ENCODE assay signal across 10 cellular contexts in the genomic region with DNA sequence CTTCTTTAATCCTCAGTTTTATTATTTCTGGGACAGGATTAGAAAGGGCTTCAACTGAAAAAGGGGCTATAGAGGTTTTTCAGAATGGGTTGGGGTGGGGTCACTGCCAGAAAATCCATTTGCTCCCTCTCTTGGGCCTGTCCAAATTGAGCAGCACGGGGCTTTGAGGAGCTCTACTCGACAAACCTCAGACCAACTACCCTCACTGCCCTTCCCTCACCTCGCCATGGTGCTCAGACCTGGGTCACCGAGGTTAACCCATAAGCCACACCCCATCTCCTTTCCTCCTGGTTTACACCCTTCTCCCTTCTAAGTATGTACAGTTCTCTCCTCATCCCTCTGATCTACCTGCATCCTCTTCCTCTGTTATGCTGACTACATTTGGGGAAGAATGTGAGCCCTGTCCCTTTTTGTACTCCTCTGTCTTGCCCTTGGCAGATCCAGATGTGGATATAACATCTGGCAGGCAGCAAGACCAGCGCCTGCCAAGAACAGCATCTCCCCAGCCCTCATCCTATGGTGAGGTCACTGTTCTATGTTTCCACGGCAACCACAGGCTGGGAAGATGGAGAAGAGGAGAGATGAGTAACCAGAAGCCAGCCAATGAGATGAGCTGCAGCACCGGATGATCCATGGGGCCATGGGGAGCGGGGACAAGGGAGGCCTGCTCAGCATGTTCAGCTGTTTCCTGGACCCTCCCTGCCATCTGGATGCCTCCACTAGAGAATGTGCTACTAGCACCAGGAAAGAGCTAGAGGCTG. TPM values are rescaled to one million over a fixed set of nuclear protein-coding genes. Genes with fewer than 3 reads are reported as not detected.
DNase-seq lines count a peak whose midpoint lies in the region; ATAC-seq and TF ChIP-seq lines count a peak whose summit lies in the region.
"Had no signal": no experiment of that assay in that cellular context is flagged by ENCODE, and none has a peak within 500 bp of the region (broad histone marks: within the 10 kb centered on the region; RNA-seq: fewer than 3 reads in every experiment).

No MANE protein-coding gene starts in this region.

- no peaks in the 10 kb centered on the region for H3K9me3 Mint-ChIP-seq in immature natural killer cell

- DNase-seq in cardiac septum (ENCODE audit: low spot score) (peak; percentile 62), heart left ventricle (no peak), WERI-Rb-1 (peak; percentile 94), hippocampal formation (lab: John Stamatoyannopoulos, UW) (peak; percentile 85 to 90), upper lobe of right lung (peak; percentile 29), immature natural killer cell (no peak)

- H3K4me3 Mint-ChIP-seq in immature natural killer cell, result no peak overlapping the region

- peaks cover 0 to 39% (median 19%) of the 10 kb centered on the region in 12 donors for H3K4me1 ChIP-seq in heart left ventricle
- H3K4me1 ChIP-seq in upper lobe of right lung, result peaks cover 14% of the 10 kb centered on the region

- peak overlapping the region in 2 of 12 donors; percentile 91 to 97 for H3K27ac ChIP-seq in heart left ventricle
- peak overlapping the region; percentile 70 for H3K27ac ChIP-seq in WERI-Rb-1
- no peak overlapping the region for H3K27ac ChIP-seq in upper lobe of right lung
- H3K27ac ChIP-seq: BLaER1 treated with 17β-estradiol and CSF1 and Interleukin-3, amounts not matched to agents 10 nM and 100 nM had no signal

- TF ChIP-seq CTCF in heart left ventricle (IDR thresholded peaks at IDR 0.05) (no peak), WERI-Rb-1 (IDR thresholded peaks at IDR 0.05; ENCODE audit: low read depth, low read length) (no peak), upper lobe of right lung (IDR thresholded peaks at IDR 0.05) (no peak)

- H3K36me3 ChIP-seq in heart left ventricle (no peaks in the 10 kb centered on the region), WERI-Rb-1 (no peaks in the 10 kb centered on the region; the same call in 1 of the 2 replicates), upper lobe of right lung (no peaks in the 10 kb centered on the region)
- H3K36me3 ChIP-seq: BLaER1 treated with 17β-estradiol and CSF1 and Interleukin-3, amounts not matched to agents 10 nM and 100 nM had no signal

- 67 to 75% (median 69%) methylated on average over 8 of the region's 8 CpGs for WGBS in heart left ventricle, 4 donors

- ATAC-seq in heart left ventricle, result no peak
- ATAC-seq in upper lobe of right lung, result no peak
- no peak for ATAC-seq in HG02571 (IDR thresholded peaks at IDR 0.05; ENCODE audit: unreplicated experiment)
- ATAC-seq in GM19395 (IDR thresholded peaks at IDR 0.05; ENCODE audit: unreplicated experiment), result no peak
- ATAC-seq: HCT116 had no signal

- H3K27me3 ChIP-seq in heart left ventricle, result no peaks in the 10 kb centered on the region
- no peaks in the 10 kb centered on the region for H3K27me3 ChIP-seq in WERI-Rb-1 (ENCODE audit: insufficient read depth, low read depth, severe bottlenecking)
- H3K27me3 ChIP-seq in upper lobe of right lung, result no peaks in the 10 kb centered on the region

- intact Hi-C loops in cardiac septum (cut with DNase I), result no loop called here
- intact Hi-C loops in heart left ventricle (cut with DNase I), result no loop called here
- intact Hi-C loops in upper lobe of right lung (cut with DNase I), result no loop called here

- H3K9me3 ChIP-seq in heart left ventricle (no peaks in the 10 kb centered on the region), WERI-Rb-1 (ENCODE audit: severe bottlenecking) (no peaks in the 10 kb centered on the region), upper lobe of right lung (no peaks in the 10 kb centered on the region)
- H3K9me3 ChIP-seq: BLaER1 treated with 17β-estradiol and CSF1 and Interleukin-3, amounts not matched to agents 10 nM and 100 nM had no signal

- peaks cover 0 to 3% (median 0%) of the 10 kb centered on the region in 3 donors for H3K36me3 Mint-ChIP-seq in immature natural killer cell

- H3K4me3 ChIP-seq in heart left ventricle, result no peak overlapping the region
- no peak overlapping the region for H3K4me3 ChIP-seq in WERI-Rb-1 (ENCODE audit: low read depth, low read length)
- H3K4me3 ChIP-seq in upper lobe of right lung, result no peak overlapping the region
- H3K4me3 ChIP-seq: BLaER1 treated with 17β-estradiol and CSF1 and Interleukin-3, amounts not matched to agents 10 nM and 100 nM had no signal

- no peak overlapping the region for H3K27ac Mint-ChIP-seq in immature natural killer cell

- H3K27me3 Mint-ChIP-seq in immature natural killer cell (ENCODE audit: low read depth in 3 of 3), result peaks cover 0 to 7% (median 4%) of the 10 kb centered on the region in 3 donors

- peaks cover 18% of the 10 kb centered on the region in 2 donors for H3K4me1 Mint-ChIP-seq in immature natural killer cell

- TF ChIP-seq POLR2A in heart left ventricle (IDR thresholded peaks at IDR 0.05), result no peak

RNA-seq across cellular contexts. Expression of gene FABP3, which starts 3.7 kb away (rescaled TPM):
- 3,048 TPM for total RNA-seq in cardiac septum
- total RNA-seq in heart left ventricle, result 1,000 to 10,000 TPM; 2,591 to 6,997 (median 5,230) TPM
- over 10,000 TPM in 1 of 2 donors, 1,000 to 10,000 TPM in 1; 4,008 to 10,560 TPM for polyA plus RNA-seq in heart left ventricle
- total RNA-seq in upper lobe of right lung, result 63.6 TPM
- not detected for polyA plus RNA-seq in immature natural killer cell

RNA-seq across cellular contexts. Expression of gene SERINC2, which starts 36.5 kb away (rescaled TPM):
- total RNA-seq in cardiac septum, result 2.8 TPM
- 1 to 10 TPM in 8 of 9 donors, under 1 TPM in 1; 0.94 to 8.5 (median 2.2) TPM for total RNA-seq in heart left ventricle
- 1 to 10 TPM; 2.7 to 5.4 TPM for polyA plus RNA-seq in heart left ventricle
- total RNA-seq in upper lobe of right lung, result 40.6 TPM
- polyA plus RNA-seq in immature natural killer cell, result not detected

Comparison
In these comparisons a context has a peak if more than half of its experiments do, and no peak if none do; other contexts are left out.
1. DNase-seq: peak in cardiac septum (single experiment), WERI-Rb-1 (single experiment), hippocampal formation (2 of 2) and upper lobe of right lung (single experiment); none in heart left ventricle (0 of 5) and immature natural killer cell (0 of 3).
2. RNA of gene FABP3, which starts 3.7 kb away (total RNA-seq): 2,591 to 6,997 TPM in heart left ventricle and 3,048 TPM in cardiac septum (single experiment); 63.6 TPM in upper lobe of right lung (single experiment); every median in the first group is over 10 times any median in the second.